8 cellular contexts compared by ENCODE assay signal in genomic region chr4:40056722-40057539, GRCh38. TPM values are rescaled to one million over a fixed set of nuclear protein-coding genes. Genes with fewer than 3 reads are reported as not detected.
DNase-seq lines count a peak whose midpoint lies in the region; ATAC-seq and TF ChIP-seq lines count a peak whose summit lies in the region.

Gene N4BP2, plus strand, starts transcription at chr4:40056850. Its CDS starts 40,491 bp downstream, at chr4:40097341.

- H3K4me3 Mint-ChIP-seq in activated T-helper 17 cell treated with anti-CD3 and anti-CD28 coated beads, Interleukin-2, amount 50 U/mL, for 72 hours: peak within 1 kb of the TSS; percentile 92
- H3K4me3 Mint-ChIP-seq in nephron: peak within 1 kb of the TSS; percentile 89 to 97 (median 93)
- H3K4me3 Mint-ChIP-seq in stimulated activated naive CD8-positive, alpha-beta T cell treated with anti-CD3 and anti-CD28 coated beads, Interleukin-15, Interleukin-2, amounts not matched to agents 100 ng/mL and 50 ng/mL, for 24 hours: peak within 1 kb of the TSS; percentile 94

- H3K4me1 Mint-ChIP-seq in activated T-helper 17 cell treated with anti-CD3 and anti-CD28 coated beads, Interleukin-2, amount 50 U/mL, for 72 hours: peaks cover 20% of the 10 kb centered on the region
- H3K4me1 Mint-ChIP-seq in nephron: peaks cover 28% of the 10 kb centered on the region
- peaks cover 36% of the 10 kb centered on the region for H3K4me1 Mint-ChIP-seq in stimulated activated naive CD8-positive, alpha-beta T cell treated with anti-CD3 and anti-CD28 coated beads, Interleukin-15, Interleukin-2, amounts not matched to agents 100 ng/mL and 50 ng/mL, for 24 hours (ENCODE audit: low read depth)

- peaks cover 25% of the 10 kb centered on the region for H3K36me3 Mint-ChIP-seq in activated T-helper 17 cell treated with anti-CD3 and anti-CD28 coated beads, Interleukin-2, amount 50 U/mL, for 72 hours (ENCODE audit: low read depth)
- peaks cover 9% of the 10 kb centered on the region for H3K36me3 Mint-ChIP-seq in nephron (ENCODE audit: low read depth)
- H3K36me3 Mint-ChIP-seq in stimulated activated naive CD8-positive, alpha-beta T cell treated with anti-CD3 and anti-CD28 coated beads, Interleukin-15, Interleukin-2, amounts not matched to agents 100 ng/mL and 50 ng/mL, for 24 hours (ENCODE audit: low read depth): peaks cover 13% of the 10 kb centered on the region

- DNase-seq in DMS79 (lab: John Stamatoyannopoulos, UW): peak; percentile 47
- DNase-seq in KG1 (lab: John Stamatoyannopoulos, UW): peak; percentile 66
- DNase-seq in RPMI8226: peak; percentile 83
- DNase-seq in fibroblast of peridontal ligament (ENCODE audit: extremely low read depth): peak; percentile 62

- no peaks in the 10 kb centered on the region for H3K27me3 Mint-ChIP-seq in activated T-helper 17 cell treated with anti-CD3 and anti-CD28 coated beads, Interleukin-2, amount 50 U/mL, for 72 hours
- no peaks in the 10 kb centered on the region for H3K27me3 Mint-ChIP-seq in nephron (ENCODE audit: low read depth)
- H3K27me3 Mint-ChIP-seq in stimulated activated naive CD8-positive, alpha-beta T cell treated with anti-CD3 and anti-CD28 coated beads, Interleukin-15, Interleukin-2, amounts not matched to agents 100 ng/mL and 50 ng/mL, for 24 hours: no peaks in the 10 kb centered on the region

- H3K27ac Mint-ChIP-seq in activated T-helper 17 cell treated with anti-CD3 and anti-CD28 coated beads, Interleukin-2, amount 50 U/mL, for 72 hours: peak within 1 kb of the TSS; percentile 99
- H3K27ac Mint-ChIP-seq in nephron: peak within 1 kb of the TSS; percentile 100
- peak within 1 kb of the TSS; percentile 98 for H3K27ac Mint-ChIP-seq in stimulated activated naive CD8-positive, alpha-beta T cell treated with anti-CD3 and anti-CD28 coated beads, Interleukin-15, Interleukin-2, amounts not matched to agents 100 ng/mL and 50 ng/mL, for 24 hours

- peak; percentile 54 for ATAC-seq in GM21723 (IDR thresholded peaks at IDR 0.05; ENCODE audit: unreplicated experiment)
- ATAC-seq in activated T-helper 17 cell treated with anti-CD3 and anti-CD28 coated beads, Interleukin-2, amount 50 U/mL, for 72 hours (replicated peaks): peak; percentile 55

- H3K9me3 Mint-ChIP-seq in activated T-helper 17 cell treated with anti-CD3 and anti-CD28 coated beads, Interleukin-2, amount 50 U/mL, for 72 hours: no peaks in the 10 kb centered on the region
- H3K9me3 Mint-ChIP-seq in nephron: no peaks in the 10 kb centered on the region
- H3K9me3 Mint-ChIP-seq in stimulated activated naive CD8-positive, alpha-beta T cell treated with anti-CD3 and anti-CD28 coated beads, Interleukin-15, Interleukin-2, amounts not matched to agents 100 ng/mL and 50 ng/mL, for 24 hours: no peaks in the 10 kb centered on the region

- TF ChIP-seq CTCF in nephron (IDR thresholded peaks at IDR 0.05; ENCODE audit: unreplicated experiment in 3 of 3): peak; percentile 79 to 86 (median 79)

RNA-seq across cellular contexts. Expression of gene N4BP2, which starts in this region (rescaled TPM):
- 10 to 100 TPM; 11.8 to 17.6 TPM for total RNA-seq in activated T-helper 17 cell treated with anti-CD3 and anti-CD28 coated beads, Interleukin-2, amount 50 U/mL, for 72 hours

Comparison
In these comparisons a context has a peak if more than half of its experiments do, and no peak if none do; other contexts are left out.
1. Peak in every context shown above with its lines: DNase-seq and ATAC-seq.